In genomic region chr17:80790981-80791742, GRCh38 we compare ENCODE assay signal across 2 cellular contexts.
TF ChIP-seq lines count a peak whose summit lies in the region.

No MANE protein-coding gene starts in this region.

TF ChIP-seq in A549, 52 proteins besides CTCF, POLR2A, EP300 and RAD21:
- TF ChIP-seq ZC3H11A (IDR thresholded peaks at IDR 0.05) (no peak), GATA3 (IDR thresholded peaks at IDR 0.05; ENCODE audit: borderline replicate concordance) (no peak), HMGXB4 (CRISPR knock-in tag; IDR thresholded peaks at IDR 0.05; ENCODE audit: borderline replicate concordance) (no peak), MAX (IDR thresholded peaks at IDR 0.05) (no peak), CHD4 (IDR thresholded peaks at IDR 0.05; ENCODE audit: borderline replicate concordance) (no peak), CHD2 (IDR thresholded peaks at IDR 0.05; ENCODE audit: low read length, partially characterized antibody) (no peak), ATOH8 (CRISPR knock-in tag; IDR thresholded peaks at IDR 0.05; ENCODE audit: low read depth) (no peak), ZFP36 (IDR thresholded peaks at IDR 0.05; ENCODE audit: borderline replicate concordance, partially characterized antibody) (no peak), HOXB5 (CRISPR knock-in tag; IDR thresholded peaks at IDR 0.05) (no peak), RNF2 (IDR thresholded peaks at IDR 0.05; ENCODE audit: borderline replicate concordance, low read depth) (no peak)

TF ChIP-seq in IMR-90, 13 proteins besides CTCF, POLR2A, EP300 and RAD21:
- TF ChIP-seq NFE2L2 (IDR thresholded peaks at IDR 0.05; ENCODE audit: low read depth, low read length): no peak
- TF ChIP-seq MAZ (IDR thresholded peaks at IDR 0.05; ENCODE audit: borderline replicate concordance, low read depth, low read length): no peak
- TF ChIP-seq BHLHE40 (IDR thresholded peaks at IDR 0.05; ENCODE audit: low read depth, low read length): no peak
- no peak for TF ChIP-seq SMC3 (IDR thresholded peaks at IDR 0.05; ENCODE audit: low read depth, low read length)
- no peak for TF ChIP-seq RFX5 (IDR thresholded peaks at IDR 0.05; ENCODE audit: low read depth, low read length)
- TF ChIP-seq MXI1 (IDR thresholded peaks at IDR 0.05; ENCODE audit: borderline replicate concordance, low read depth, low read length): no peak
- no peak for TF ChIP-seq RCOR1 (IDR thresholded peaks at IDR 0.05; ENCODE audit: insufficient replicate concordance, low read length)
- TF ChIP-seq MAFK (IDR thresholded peaks at IDR 0.05; ENCODE audit: low read depth, low read length): no peak
- no peak for TF ChIP-seq CEBPB (IDR thresholded peaks at IDR 0.05; ENCODE audit: low read depth, low read length)
- TF ChIP-seq USF2 (IDR thresholded peaks at IDR 0.05; ENCODE audit: low read depth, low read length): no peak
- no peak for TF ChIP-seq ELK1 (IDR thresholded peaks at IDR 0.05; ENCODE audit: borderline replicate concordance, low read depth, low read length)
- TF ChIP-seq FOS (IDR thresholded peaks at IDR 0.05; ENCODE audit: low read depth, low read length): no peak
- TF ChIP-seq CHD1 (IDR thresholded peaks at IDR 0.05; ENCODE audit: low read depth, low read length): no peak
